In the genomic region with DNA sequence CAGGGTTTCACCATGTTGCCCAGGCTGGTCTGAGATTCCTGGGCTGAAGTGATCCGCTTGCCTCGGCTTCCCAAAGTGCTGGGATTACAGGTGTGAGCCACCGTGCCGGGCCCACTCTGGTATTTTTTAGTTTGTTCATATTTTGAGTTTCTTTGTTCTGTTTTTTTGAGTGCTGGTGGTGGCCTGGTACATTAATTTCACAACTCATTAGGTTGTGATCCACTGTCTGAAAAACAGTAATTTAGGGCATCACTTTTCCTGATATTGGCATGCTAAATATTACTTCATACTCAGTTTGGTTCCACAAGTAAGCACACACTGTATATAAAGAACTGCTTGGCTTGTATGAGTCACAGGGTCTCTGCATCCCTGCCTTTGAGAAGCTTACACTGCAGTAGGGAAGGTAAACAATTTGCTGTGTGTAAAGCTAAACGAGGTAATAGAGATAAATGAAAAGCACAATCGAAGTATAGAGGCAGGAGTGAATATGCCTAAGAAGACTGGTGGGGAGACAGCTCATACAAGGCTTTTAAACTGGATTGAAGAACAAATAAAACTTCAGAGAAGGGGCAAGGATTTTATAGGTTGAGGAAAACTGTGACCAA, we compare ENCODE assay signal across 1 cellular context.
A peak's percentile ranks its signal among the peaks of the same experiment; 100 is the strongest.
TF ChIP-seq lines count a peak whose summit lies in the region.

No MANE protein-coding gene starts in this region.

TF ChIP-seq in HEK293, 187 proteins besides CTCF, POLR2A, EP300 and RAD21 (continued from another document):
- TF ChIP-seq, protein P1, sequence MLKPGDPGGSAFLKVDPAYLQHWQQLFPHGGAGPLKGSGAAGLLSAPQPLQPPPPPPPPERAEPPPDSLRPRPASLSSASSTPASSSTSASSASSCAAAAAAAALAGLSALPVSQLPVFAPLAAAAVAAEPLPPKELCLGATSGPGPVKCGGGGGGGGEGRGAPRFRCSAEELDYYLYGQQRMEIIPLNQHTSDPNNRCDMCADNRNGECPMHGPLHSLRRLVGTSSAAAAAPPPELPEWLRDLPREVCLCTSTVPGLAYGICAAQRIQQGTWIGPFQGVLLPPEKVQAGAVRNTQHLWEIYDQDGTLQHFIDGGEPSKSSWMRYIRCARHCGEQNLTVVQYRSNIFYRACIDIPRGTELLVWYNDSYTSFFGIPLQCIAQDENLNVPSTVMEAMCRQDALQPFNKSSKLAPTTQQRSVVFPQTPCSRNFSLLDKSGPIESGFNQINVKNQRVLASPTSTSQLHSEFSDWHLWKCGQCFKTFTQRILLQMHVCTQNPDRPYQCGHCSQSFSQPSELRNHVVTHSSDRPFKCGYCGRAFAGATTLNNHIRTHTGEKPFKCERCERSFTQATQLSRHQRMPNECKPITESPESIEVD (tag by site-specific recombination; IDR thresholded peaks at IDR 0.05) = peak; percentile 82
- TF ChIP-seq OSR2 (tag by site-specific recombination; IDR thresholded peaks at IDR 0.05) (peak; percentile 62), SCRT2 (tag by site-specific recombination; IDR thresholded peaks at IDR 0.05) (peak; percentile 53; the same call in 1 of the 2 replicates), GLIS2 (tag by site-specific recombination; IDR thresholded peaks at IDR 0.05) (no peak), PRDM1 (tag by site-specific recombination; IDR thresholded peaks at IDR 0.05) (0 out of 2 replicates have a peak, but pooled peaks have one; percentile 14), ZNF629 (tag by site-specific recombination; IDR thresholded peaks at IDR 0.05) (0 out of 2 replicates have a peak, but pooled peaks have one; percentile 23), ZNF610 (tag by site-specific recombination; IDR thresholded peaks at IDR 0.05; ENCODE audit: borderline replicate concordance) (no peak), ZNF560 (tag by site-specific recombination; IDR thresholded peaks at IDR 0.05; ENCODE audit: borderline replicate concordance) (no peak), SP7 (tag by site-specific recombination; IDR thresholded peaks at IDR 0.05) (peak; percentile 29; the same call in 1 of the 2 replicates), ZFP69B (tag by site-specific recombination; IDR thresholded peaks at IDR 0.05) (peak; percentile 59), ZNF660 (tag by site-specific recombination; IDR thresholded peaks at IDR 0.05) (peak; percentile 55; the same call in 1 of the 2 replicates), FEZF1 (tag by site-specific recombination; IDR thresholded peaks at IDR 0.05) (peak; percentile 67), ZNF600 (tag by site-specific recombination; IDR thresholded peaks at IDR 0.05) (peak; percentile 73)
- TF ChIP-seq, protein P2, sequence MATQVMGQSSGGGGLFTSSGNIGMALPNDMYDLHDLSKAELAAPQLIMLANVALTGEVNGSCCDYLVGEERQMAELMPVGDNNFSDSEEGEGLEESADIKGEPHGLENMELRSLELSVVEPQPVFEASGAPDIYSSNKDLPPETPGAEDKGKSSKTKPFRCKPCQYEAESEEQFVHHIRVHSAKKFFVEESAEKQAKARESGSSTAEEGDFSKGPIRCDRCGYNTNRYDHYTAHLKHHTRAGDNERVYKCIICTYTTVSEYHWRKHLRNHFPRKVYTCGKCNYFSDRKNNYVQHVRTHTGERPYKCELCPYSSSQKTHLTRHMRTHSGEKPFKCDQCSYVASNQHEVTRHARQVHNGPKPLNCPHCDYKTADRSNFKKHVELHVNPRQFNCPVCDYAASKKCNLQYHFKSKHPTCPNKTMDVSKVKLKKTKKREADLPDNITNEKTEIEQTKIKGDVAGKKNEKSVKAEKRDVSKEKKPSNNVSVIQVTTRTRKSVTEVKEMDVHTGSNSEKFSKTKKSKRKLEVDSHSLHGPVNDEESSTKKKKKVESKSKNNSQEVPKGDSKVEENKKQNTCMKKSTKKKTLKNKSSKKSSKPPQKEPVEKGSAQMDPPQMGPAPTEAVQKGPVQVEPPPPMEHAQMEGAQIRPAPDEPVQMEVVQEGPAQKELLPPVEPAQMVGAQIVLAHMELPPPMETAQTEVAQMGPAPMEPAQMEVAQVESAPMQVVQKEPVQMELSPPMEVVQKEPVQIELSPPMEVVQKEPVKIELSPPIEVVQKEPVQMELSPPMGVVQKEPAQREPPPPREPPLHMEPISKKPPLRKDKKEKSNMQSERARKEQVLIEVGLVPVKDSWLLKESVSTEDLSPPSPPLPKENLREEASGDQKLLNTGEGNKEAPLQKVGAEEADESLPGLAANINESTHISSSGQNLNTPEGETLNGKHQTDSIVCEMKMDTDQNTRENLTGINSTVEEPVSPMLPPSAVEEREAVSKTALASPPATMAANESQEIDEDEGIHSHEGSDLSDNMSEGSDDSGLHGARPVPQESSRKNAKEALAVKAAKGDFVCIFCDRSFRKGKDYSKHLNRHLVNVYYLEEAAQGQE (tag by site-specific recombination; IDR thresholded peaks at IDR 0.05) = no peak
- TF ChIP-seq, protein P3, sequence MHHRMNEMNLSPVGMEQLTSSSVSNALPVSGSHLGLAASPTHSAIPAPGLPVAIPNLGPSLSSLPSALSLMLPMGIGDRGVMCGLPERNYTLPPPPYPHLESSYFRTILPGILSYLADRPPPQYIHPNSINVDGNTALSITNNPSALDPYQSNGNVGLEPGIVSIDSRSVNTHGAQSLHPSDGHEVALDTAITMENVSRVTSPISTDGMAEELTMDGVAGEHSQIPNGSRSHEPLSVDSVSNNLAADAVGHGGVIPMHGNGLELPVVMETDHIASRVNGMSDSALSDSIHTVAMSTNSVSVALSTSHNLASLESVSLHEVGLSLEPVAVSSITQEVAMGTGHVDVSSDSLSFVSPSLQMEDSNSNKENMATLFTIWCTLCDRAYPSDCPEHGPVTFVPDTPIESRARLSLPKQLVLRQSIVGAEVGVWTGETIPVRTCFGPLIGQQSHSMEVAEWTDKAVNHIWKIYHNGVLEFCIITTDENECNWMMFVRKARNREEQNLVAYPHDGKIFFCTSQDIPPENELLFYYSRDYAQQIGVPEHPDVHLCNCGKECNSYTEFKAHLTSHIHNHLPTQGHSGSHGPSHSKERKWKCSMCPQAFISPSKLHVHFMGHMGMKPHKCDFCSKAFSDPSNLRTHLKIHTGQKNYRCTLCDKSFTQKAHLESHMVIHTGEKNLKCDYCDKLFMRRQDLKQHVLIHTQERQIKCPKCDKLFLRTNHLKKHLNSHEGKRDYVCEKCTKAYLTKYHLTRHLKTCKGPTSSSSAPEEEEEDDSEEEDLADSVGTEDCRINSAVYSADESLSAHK (tag by site-specific recombination; IDR thresholded peaks at IDR 0.05) = no peak
- TF ChIP-seq, protein P4, sequence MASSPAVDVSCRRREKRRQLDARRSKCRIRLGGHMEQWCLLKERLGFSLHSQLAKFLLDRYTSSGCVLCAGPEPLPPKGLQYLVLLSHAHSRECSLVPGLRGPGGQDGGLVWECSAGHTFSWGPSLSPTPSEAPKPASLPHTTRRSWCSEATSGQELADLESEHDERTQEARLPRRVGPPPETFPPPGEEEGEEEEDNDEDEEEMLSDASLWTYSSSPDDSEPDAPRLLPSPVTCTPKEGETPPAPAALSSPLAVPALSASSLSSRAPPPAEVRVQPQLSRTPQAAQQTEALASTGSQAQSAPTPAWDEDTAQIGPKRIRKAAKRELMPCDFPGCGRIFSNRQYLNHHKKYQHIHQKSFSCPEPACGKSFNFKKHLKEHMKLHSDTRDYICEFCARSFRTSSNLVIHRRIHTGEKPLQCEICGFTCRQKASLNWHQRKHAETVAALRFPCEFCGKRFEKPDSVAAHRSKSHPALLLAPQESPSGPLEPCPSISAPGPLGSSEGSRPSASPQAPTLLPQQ (tag by site-specific recombination; IDR thresholded peaks at IDR 0.05) = 0 out of 2 replicates have a peak, but pooled peaks have one; percentile 17
- TF ChIP-seq, protein P5, sequence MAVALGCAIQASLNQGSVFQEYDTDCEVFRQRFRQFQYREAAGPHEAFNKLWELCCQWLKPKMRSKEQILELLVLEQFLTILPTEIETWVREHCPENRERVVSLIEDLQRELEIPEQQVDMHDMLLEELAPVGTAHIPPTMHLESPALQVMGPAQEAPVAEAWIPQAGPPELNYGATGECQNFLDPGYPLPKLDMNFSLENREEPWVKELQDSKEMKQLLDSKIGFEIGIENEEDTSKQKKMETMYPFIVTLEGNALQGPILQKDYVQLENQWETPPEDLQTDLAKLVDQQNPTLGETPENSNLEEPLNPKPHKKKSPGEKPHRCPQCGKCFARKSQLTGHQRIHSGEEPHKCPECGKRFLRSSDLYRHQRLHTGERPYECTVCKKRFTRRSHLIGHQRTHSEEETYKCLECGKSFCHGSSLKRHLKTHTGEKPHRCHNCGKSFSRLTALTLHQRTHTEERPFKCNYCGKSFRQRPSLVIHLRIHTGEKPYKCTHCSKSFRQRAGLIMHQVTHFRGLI (tag by site-specific recombination; IDR thresholded peaks at IDR 0.05) = no peak
